ENCODE assay signal across 18 cellular contexts in the genomic region with DNA sequence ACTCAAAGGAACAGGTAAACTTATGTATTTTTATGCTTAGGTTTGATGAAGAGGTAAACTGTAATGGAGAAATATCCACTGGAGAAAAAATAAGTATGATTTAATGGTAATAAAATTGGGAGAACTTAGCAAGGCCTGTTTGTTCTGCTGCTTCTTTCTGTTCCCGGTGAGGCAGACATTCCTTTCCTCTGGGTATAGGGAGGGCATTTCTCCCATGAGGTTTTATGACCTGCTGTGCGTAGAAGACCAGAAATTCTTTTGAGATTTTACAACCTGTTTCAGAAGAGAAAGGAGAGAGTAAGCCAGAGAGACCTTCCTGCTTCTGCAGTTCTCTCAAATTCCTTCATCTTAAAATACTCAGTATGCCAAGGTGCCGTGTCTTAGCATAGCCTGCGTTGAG.
DNase-seq lines count a peak whose midpoint lies in the region; ATAC-seq, FAIRE-seq and TF ChIP-seq lines count a peak whose summit lies in the region.
"Had no signal": no experiment of that assay in that cellular context is flagged by ENCODE, and none has a peak within 500 bp of the region (broad histone marks: within the 10 kb centered on the region; RNA-seq: fewer than 3 reads in every experiment).

No MANE protein-coding gene starts in this region.

- H3K36me3 Mint-ChIP-seq in H9 (ENCODE audit: insufficient read depth in 1 of 3, low read depth in 3 of 3) (no peaks in the 10 kb centered on the region), neural progenitor cell (peaks cover 2% of the 10 kb centered on the region), CD14-positive monocyte (no peaks in the 10 kb centered on the region)
- H3K36me3 Mint-ChIP-seq in activated T-helper 2 cell treated with anti-CD3 and anti-CD28 coated beads, Interferon-gamma antibody, Interleukin-2, Interleukin-4, amounts not matched to agents 10 μg/mL and 5 μg/mL and 100 μg/mL, durations not matched to agents 14 hours and 24 hours and 36 hours (ENCODE audit: low read depth): no peaks in the 10 kb centered on the region

- H3K4ac ChIP-seq in H9 (ENCODE audit: low read depth, low read length) (no peak overlapping the region), H1 (replicated peaks; ENCODE audit: insufficient read length, low read depth, low read length) (no peak overlapping the region)

- no peaks in the 10 kb centered on the region; the same call in 1 of the 2 replicates for H3K27me3 ChIP-seq in H9 (ENCODE audit: insufficient read depth, low read length)
- peaks cover 0 to 4% (median 2%) of the 10 kb centered on the region in 4 experiments; a peak in 1 of 7 replicates for H3K27me3 ChIP-seq in H1 (replicated peaks in 1 of 4; ENCODE audit: control insufficient read depth in 3 of 4, extremely low read depth in 1 of 4, insufficient read depth in 3 of 4, low read length in 3 of 4)
- peaks cover 3% of the 10 kb centered on the region; the same call in 1 of the 2 replicates for H3K27me3 ChIP-seq in iPS-20b (ENCODE audit: insufficient read depth, low read length)
- no peaks in the 10 kb centered on the region for H3K27me3 ChIP-seq in neural progenitor cell
- H3K27me3 ChIP-seq: BLaER1 treated with 17β-estradiol and CSF1 and Interleukin-3, amounts not matched to agents 10 nM and 100 nM had no signal

- CTCF ChIA-PET in H1 (lab: Charles Lee; ENCODE audit: partially characterized antibody): interaction anchor here (0.9 to 3.0 kb wide), 6 partner anchors 12 to 174 kb away, joined by 3 to 11 read pairs (median 4); no protein-coding TSS in a partner anchor

- H2BK15ac ChIP-seq in H9 (ENCODE audit: low read depth, low read length): no peak overlapping the region
- H2BK15ac ChIP-seq in H1 (ENCODE audit: low read length): 0 out of 2 replicates have a peak overlapping the region, but pooled peaks have one; percentile 48

- H2AK5ac ChIP-seq in H9 (ENCODE audit: insufficient read length, low read length) (no peak overlapping the region), H1 (ENCODE audit: low read depth, low read length) (no peak overlapping the region)

- H4K5ac ChIP-seq in H9 (ENCODE audit: insufficient read length, low read depth, low read length) (no peak overlapping the region), H1 (ENCODE audit: insufficient read length, low read depth, low read length) (no peak overlapping the region)

- H3K9ac ChIP-seq in H9 (ENCODE audit: extremely low read depth, insufficient read length, low read length) (no peak overlapping the region), H1 (replicated peaks in 1 of 4; ENCODE audit: extremely low read depth in 1 of 4, low read depth in 3 of 4, low read length in 3 of 4) (no peak overlapping the region), iPS-20b (ENCODE audit: low read depth, low read length) (peak overlapping the region; percentile 40; the same call in 1 of the 2 replicates), neural progenitor cell (no peak overlapping the region)
- H3K9ac ChIP-seq: BLaER1 treated with 17β-estradiol and CSF1 and Interleukin-3, amounts not matched to agents 10 nM and 100 nM had no signal

- POLR2A ChIA-PET in H1 (lab: Charles Lee; ENCODE audit: partially characterized antibody): no interaction called here

- H3K14ac ChIP-seq in H9 (ENCODE audit: insufficient read depth, low read length) (no peak overlapping the region), H1 (ENCODE audit: insufficient read length) (no peak overlapping the region)

- intact Hi-C loops in activated T-helper 2 cell treated with anti-CD3 and anti-CD28 coated beads, Interferon-gamma antibody, Interleukin-2, Interleukin-4, amounts not matched to agents 10 μg/mL and 5 μg/mL and 100 μg/mL, durations not matched to agents 14 hours and 24 hours and 36 hours (cut with micrococcal nuclease): no loop called here
- intact Hi-C loops in CD14-positive monocyte (cut with micrococcal nuclease): no loop called here

- no peak for ATAC-seq in HG03159 (IDR thresholded peaks at IDR 0.05; ENCODE audit: unreplicated experiment)
- ATAC-seq: HepG2 had no signal

- WGBS in H9 (ENCODE audit: extremely low coverage, insufficient read length, low lambda C conversion rate): no CpG with 5 or more reads among the region's 4 CpGs
- whole genome bisulfite sequencing in H1 (ENCODE audit: extremely low coverage in 1 of 2, insufficient coverage in 1 of 2, insufficient read length in 1 of 2, insufficient replicate concordance in 2 of 2, low coverage in 1 of 2, low lambda C conversion rate in 2 of 2, missing lambda C conversion rate in 1 of 2), 2 experiments: 61% methylated on average over 4 of the region's 4 CpGs; no CpG with 5 or more reads in 1 of the 2 experiments

- H4K8ac ChIP-seq in H9 (replicated peaks; ENCODE audit: insufficient read length, low read depth, low read length) (no peak overlapping the region), H1 (ENCODE audit: extremely low read depth, insufficient read depth, low read length) (no peak overlapping the region)

- H2AFZ ChIP-seq in H9 (ENCODE audit: low read length) (no peak overlapping the region), H1 (ENCODE audit: low read length) (no peak overlapping the region), neural progenitor cell (replicated peaks) (no peak overlapping the region)

- H3K79me1 ChIP-seq in H9 (ENCODE audit: insufficient read depth, low read depth, low read length, poor library complexity, severe bottlenecking): no peaks in the 10 kb centered on the region
- no peaks in the 10 kb centered on the region for H3K79me1 ChIP-seq in H1 (ENCODE audit: low read depth, low read length)

- H3K4me3 Mint-ChIP-seq in H9 (peak overlapping the region; percentile 2 to 30; a peak in 2 of 5 replicates), neural progenitor cell (no peak overlapping the region), CD14-positive monocyte (no peak overlapping the region)
- H3K4me3 Mint-ChIP-seq in activated T-helper 2 cell treated with anti-CD3 and anti-CD28 coated beads, Interferon-gamma antibody, Interleukin-2, Interleukin-4, amounts not matched to agents 10 μg/mL and 5 μg/mL and 100 μg/mL, durations not matched to agents 14 hours and 24 hours and 36 hours (ENCODE audit: low read depth): no peak overlapping the region
- H3K4me3 Mint-ChIP-seq: CD4-positive, alpha-beta T cell; HFFc6 had no signal

- no peak overlapping the region for H2BK120ac ChIP-seq in H9 (ENCODE audit: low read depth, low read length, poor library complexity, severe bottlenecking)
- H2BK120ac ChIP-seq in H1 (replicated peaks; ENCODE audit: low read depth, low read length): no peak overlapping the region

- no peaks in the 10 kb centered on the region; a peak in 1 of 5 replicates for H3K9me3 Mint-ChIP-seq in H9
- H3K9me3 Mint-ChIP-seq in neural progenitor cell: peaks cover 2% of the 10 kb centered on the region
- H3K9me3 Mint-ChIP-seq in activated T-helper 2 cell treated with anti-CD3 and anti-CD28 coated beads, Interferon-gamma antibody, Interleukin-2, Interleukin-4, amounts not matched to agents 10 μg/mL and 5 μg/mL and 100 μg/mL, durations not matched to agents 14 hours and 24 hours and 36 hours: no peaks in the 10 kb centered on the region
- H3K9me3 Mint-ChIP-seq in CD14-positive monocyte: peaks cover 0 to 3% (median 0%) of the 10 kb centered on the region in 7 donors
- H3K9me3 Mint-ChIP-seq: CD4-positive, alpha-beta T cell had no signal

- H3K56ac ChIP-seq in H9 (ENCODE audit: insufficient read length, low read depth, low read length) (no peak overlapping the region), H1 (replicated peaks; ENCODE audit: insufficient read length, low read depth, low read length) (no peak overlapping the region)

- no peak for TF ChIP-seq RAD21 in H1 (IDR thresholded peaks at IDR 0.05 in 1 of 2, conservative IDR thresholded peaks at IDR 0.05 in 1 of 2; ENCODE audit: low read depth in 2 of 2, low read length in 2 of 2)

- TF ChIP-seq CTCF in H9 (conservative IDR thresholded peaks at IDR 0.05) (no peak), H1 (IDR thresholded peaks at IDR 0.05; ENCODE audit: control extremely low read depth in 1 of 3, insufficient read depth in 1 of 3, low read depth in 1 of 3, low read length in 3 of 3) (no peak), neural progenitor cell (IDR thresholded peaks at IDR 0.05) (no peak), CD14-positive monocyte (IDR thresholded peaks at IDR 0.05) (no peak)

- H4K20me1 ChIP-seq in H9 (ENCODE audit: control insufficient read depth, insufficient read depth, insufficient read length) (no peaks in the 10 kb centered on the region), H1 (replicated peaks in 1 of 2; ENCODE audit: control insufficient read depth in 1 of 2, insufficient read depth in 2 of 2, low read length in 2 of 2) (no peaks in the 10 kb centered on the region), neural progenitor cell (ENCODE audit: low read depth) (no peaks in the 10 kb centered on the region)
- H4K20me1 ChIP-seq: BLaER1 treated with 17β-estradiol and CSF1 and Interleukin-3, amounts not matched to agents 10 nM and 100 nM had no signal

- H3K27ac ChIP-seq in H9 (ENCODE audit: insufficient read length, low read depth, low read length) (no peak overlapping the region), H1 (ENCODE audit: low read depth, low read length) (no peak overlapping the region), iPS-20b (ENCODE audit: low read length) (peak overlapping the region; percentile 33), neural progenitor cell (no peak overlapping the region)
- H3K27ac ChIP-seq: BLaER1 treated with 17β-estradiol and CSF1 and Interleukin-3, amounts not matched to agents 10 nM and 100 nM had no signal

- H2BK5ac ChIP-seq in H9 (ENCODE audit: insufficient read length, low read length) (no peak overlapping the region), H1 (ENCODE audit: low read depth, low read length) (peak overlapping the region; percentile 14; the same call in 1 of the 2 replicates)

- H3K79me2 ChIP-seq in H9 (ENCODE audit: insufficient read depth, low read length) (no peaks in the 10 kb centered on the region), H1 (ENCODE audit: control insufficient read depth in 1 of 2, insufficient read depth in 2 of 2, low read length in 2 of 2) (no peaks in the 10 kb centered on the region), neural progenitor cell (ENCODE audit: low read depth) (no peaks in the 10 kb centered on the region)

- H3K27ac Mint-ChIP-seq in H9 (peak overlapping the region; percentile 42 to 82 (median 47); a peak in 6 of 7 replicates), neural progenitor cell (peak overlapping the region; percentile 16), CD14-positive monocyte (no peak overlapping the region)
- no peak overlapping the region for H3K27ac Mint-ChIP-seq in activated T-helper 2 cell treated with anti-CD3 and anti-CD28 coated beads, Interferon-gamma antibody, Interleukin-2, Interleukin-4, amounts not matched to agents 10 μg/mL and 5 μg/mL and 100 μg/mL, durations not matched to agents 14 hours and 24 hours and 36 hours
- H3K27ac Mint-ChIP-seq: CD4-positive, alpha-beta T cell; HFFc6 had no signal

- no peaks in the 10 kb centered on the region for H3F3A ChIP-seq in neural progenitor cell (ENCODE audit: low read depth)

- TF ChIP-seq POLR2A in H1 (IDR thresholded peaks at IDR 0.05; ENCODE audit: control extremely low read depth in 1 of 2, low read depth in 2 of 2, low read length in 2 of 2): no peak

- TF ChIP-seq EP300 in H1 (IDR thresholded peaks at IDR 0.05; ENCODE audit: borderline replicate concordance in 1 of 2, low read depth in 2 of 2, low read length in 2 of 2): no peak

- DNase-seq in H9: no peak
- DNase-seq in H1 (ENCODE audit: low read depth in 1 of 2, low spot score in 2 of 2): no peak
- DNase-seq in neural progenitor cell (ENCODE audit: low spot score): no peak
- DNase-seq in activated T-helper 2 cell treated with anti-CD3 and anti-CD28 coated beads, Interferon-gamma antibody, Interleukin-2, Interleukin-4, amounts not matched to agents 10 μg/mL and 5 μg/mL and 100 μg/mL, durations not matched to agents 14 hours and 24 hours and 36 hours (ENCODE audit: low spot score): no peak
- no peak for DNase-seq in NCI-H345 treated with DMSO at 0.1 percent for 48 hours (lab: John Stamatoyannopoulos, UW; ENCODE audit: unreplicated experiment)
- DNase-seq in CD14-positive monocyte (ENCODE audit: low spot score): no peak
- DNase-seq: ACHN; CD4-positive, alpha-beta T cell; DMS79; GOT3; HCEC 1CT; HFFc6 had no signal

- H4K91ac ChIP-seq in H9 (ENCODE audit: insufficient read length, low read depth, low read length) (no peak overlapping the region), H1 (replicated peaks; ENCODE audit: insufficient read length, low read length) (no peak overlapping the region)

- H3K9me3 ChIP-seq in H9 (ENCODE audit: control insufficient read depth, low read depth, low read length) (no peaks in the 10 kb centered on the region), H1 (ENCODE audit: insufficient read depth in 2 of 2, low read depth in 1 of 2, low read length in 1 of 2) (no peaks in the 10 kb centered on the region), iPS-20b (ENCODE audit: insufficient read depth, low read depth, low read length) (no peaks in the 10 kb centered on the region), neural progenitor cell (ENCODE audit: low read depth) (no peaks in the 10 kb centered on the region)
- H3K9me3 ChIP-seq: BLaER1 treated with 17β-estradiol and CSF1 and Interleukin-3, amounts not matched to agents 10 nM and 100 nM had no signal

- H3K4me1 Mint-ChIP-seq in H9 (peaks cover 43 to 44% of the 10 kb centered on the region in 2 experiments), neural progenitor cell (peaks cover 41% of the 10 kb centered on the region), CD14-positive monocyte (no peaks in the 10 kb centered on the region)
- no peaks in the 10 kb centered on the region for H3K4me1 Mint-ChIP-seq in activated T-helper 2 cell treated with anti-CD3 and anti-CD28 coated beads, Interferon-gamma antibody, Interleukin-2, Interleukin-4, amounts not matched to agents 10 μg/mL and 5 μg/mL and 100 μg/mL, durations not matched to agents 14 hours and 24 hours and 36 hours (ENCODE audit: low read depth)

- H3K4me2 ChIP-seq in H9 (ENCODE audit: insufficient read depth, insufficient read length, low read length) (no peak overlapping the region), H1 (ENCODE audit: insufficient read depth in 1 of 2, low read depth in 2 of 2, low read length in 2 of 2) (peak overlapping the region; percentile 24 to 32; a peak in 2 of 4 replicates), neural progenitor cell (no peak overlapping the region)
- H3K4me2 ChIP-seq: BLaER1 treated with 17β-estradiol and CSF1 and Interleukin-3, amounts not matched to agents 10 nM and 100 nM had no signal

- H3K23ac ChIP-seq in H9 (ENCODE audit: insufficient read length, low read depth, low read length) (no peak overlapping the region), H1 (ENCODE audit: insufficient read length) (no peak overlapping the region)

- H2BK12ac ChIP-seq in H9 (ENCODE audit: insufficient read length, low read depth, low read length): no peak overlapping the region
- 0 out of 2 replicates have a peak overlapping the region, but pooled peaks have one; percentile 27 for H2BK12ac ChIP-seq in H1 (ENCODE audit: low read depth, low read length)

- H3K18ac ChIP-seq in H9 (ENCODE audit: insufficient read length, low read depth, low read length): no peak overlapping the region
- H3K18ac ChIP-seq in H1 (ENCODE audit: extremely low read depth, low read length): peak overlapping the region; percentile 10; the same call in 1 of the 2 replicates

- FAIRE-seq in H1 (lab: Jason Lieb, UNC): peak; percentile 45
- FAIRE-seq: G401.6, GM12891, HepG2 had no signal

- H2BK20ac ChIP-seq in H9 (ENCODE audit: low read depth, low read length, poor library complexity, severe bottlenecking) (no peak overlapping the region), H1 (ENCODE audit: low read length) (no peak overlapping the region)

- no peak overlapping the region for H3T11ph ChIP-seq in H9 (ENCODE audit: low read length)

- H3K4me1 ChIP-seq in H9 (ENCODE audit: insufficient read depth, low read length) (peaks cover 16% of the 10 kb centered on the region), H1 (replicated peaks in 1 of 4; ENCODE audit: control insufficient read depth in 3 of 4, insufficient read depth in 4 of 4, low read length in 3 of 4) (peaks cover 3 to 24% (median 15%) of the 10 kb centered on the region in 4 experiments; a peak in 6 of 7 replicates), iPS-20b (ENCODE audit: insufficient read depth, low read length) (peaks cover 36% of the 10 kb centered on the region), neural progenitor cell (peaks cover 29% of the 10 kb centered on the region)
- H3K4me1 ChIP-seq: BLaER1 treated with 17β-estradiol and CSF1 and Interleukin-3, amounts not matched to agents 10 nM and 100 nM had no signal

- H3K4me3 ChIP-seq in H1 (ENCODE audit: extremely low read depth in 1 of 4, insufficient read depth in 2 of 4, low read depth in 3 of 4, low read length in 4 of 4) (peak overlapping the region in 1 of 4 experiments; percentile 3; a peak in 1 of 8 replicates), iPS-20b (ENCODE audit: low read length) (peak overlapping the region; percentile 41; the same call in 1 of the 2 replicates), neural progenitor cell (no peak overlapping the region)
- H3K4me3 ChIP-seq: BLaER1 treated with 17β-estradiol and CSF1 and Interleukin-3, amounts not matched to agents 10 nM and 100 nM had no signal

- no peaks in the 10 kb centered on the region for H3K36me3 ChIP-seq in H1 (ENCODE audit: control insufficient read depth in 2 of 4, insufficient read depth in 4 of 4, low read length in 3 of 4)
- no peaks in the 10 kb centered on the region for H3K36me3 ChIP-seq in iPS-20b (ENCODE audit: insufficient read depth, low read depth, low read length)
- no peaks in the 10 kb centered on the region for H3K36me3 ChIP-seq in neural progenitor cell
- H3K36me3 ChIP-seq: BLaER1 treated with 17β-estradiol and CSF1 and Interleukin-3, amounts not matched to agents 10 nM and 100 nM had no signal

- no peaks in the 10 kb centered on the region for H3K23me2 ChIP-seq in H9 (ENCODE audit: insufficient read length, low read depth, low read length, poor library complexity, severe bottlenecking)
- H3K23me2 ChIP-seq in H1 (ENCODE audit: low read depth, low read length): no peaks in the 10 kb centered on the region

- H3K27me3 Mint-ChIP-seq in H9 (ENCODE audit: low read depth) (peaks cover 3% of the 10 kb centered on the region), neural progenitor cell (ENCODE audit: insufficient read depth, low read depth) (no peaks in the 10 kb centered on the region), CD14-positive monocyte (ENCODE audit: low read depth in 3 of 3) (peaks cover 0 to 3% (median 1%) of the 10 kb centered on the region in 3 donors)
- H3K27me3 Mint-ChIP-seq in activated T-helper 2 cell treated with anti-CD3 and anti-CD28 coated beads, Interferon-gamma antibody, Interleukin-2, Interleukin-4, amounts not matched to agents 10 μg/mL and 5 μg/mL and 100 μg/mL, durations not matched to agents 14 hours and 24 hours and 36 hours (ENCODE audit: low read depth): peaks cover 4% of the 10 kb centered on the region

Comparison
In these comparisons a context has a peak if more than half of its experiments do, and no peak if none do; other contexts are left out.
1. H3K4me2 ChIP-seq: peak in H1 (2 of 2); none in H9 (single experiment) and neural progenitor cell (single experiment).
2. H3K27ac Mint-ChIP-seq: peak in H9 (3 of 3) and neural progenitor cell (single experiment); none in activated T-helper 2 cell treated with anti-CD3 and anti-CD28 coated beads, Interferon-gamma antibody, Interleukin-2, Interleukin-4, amounts not matched to agents 10 μg/mL and 5 μg/mL and 100 μg/mL, durations not matched to agents 14 hours and 24 hours and 36 hours (single experiment) and CD14-positive monocyte (0 of 7).
3. H3K4me3 Mint-ChIP-seq: peak in H9 (2 of 2); none in neural progenitor cell (single experiment), activated T-helper 2 cell treated with anti-CD3 and anti-CD28 coated beads, Interferon-gamma antibody, Interleukin-2, Interleukin-4, amounts not matched to agents 10 μg/mL and 5 μg/mL and 100 μg/mL, durations not matched to agents 14 hours and 24 hours and 36 hours (single experiment) and CD14-positive monocyte (0 of 2).